Comparison of ENCODE assay signal across 7 cellular contexts in the genomic region with DNA sequence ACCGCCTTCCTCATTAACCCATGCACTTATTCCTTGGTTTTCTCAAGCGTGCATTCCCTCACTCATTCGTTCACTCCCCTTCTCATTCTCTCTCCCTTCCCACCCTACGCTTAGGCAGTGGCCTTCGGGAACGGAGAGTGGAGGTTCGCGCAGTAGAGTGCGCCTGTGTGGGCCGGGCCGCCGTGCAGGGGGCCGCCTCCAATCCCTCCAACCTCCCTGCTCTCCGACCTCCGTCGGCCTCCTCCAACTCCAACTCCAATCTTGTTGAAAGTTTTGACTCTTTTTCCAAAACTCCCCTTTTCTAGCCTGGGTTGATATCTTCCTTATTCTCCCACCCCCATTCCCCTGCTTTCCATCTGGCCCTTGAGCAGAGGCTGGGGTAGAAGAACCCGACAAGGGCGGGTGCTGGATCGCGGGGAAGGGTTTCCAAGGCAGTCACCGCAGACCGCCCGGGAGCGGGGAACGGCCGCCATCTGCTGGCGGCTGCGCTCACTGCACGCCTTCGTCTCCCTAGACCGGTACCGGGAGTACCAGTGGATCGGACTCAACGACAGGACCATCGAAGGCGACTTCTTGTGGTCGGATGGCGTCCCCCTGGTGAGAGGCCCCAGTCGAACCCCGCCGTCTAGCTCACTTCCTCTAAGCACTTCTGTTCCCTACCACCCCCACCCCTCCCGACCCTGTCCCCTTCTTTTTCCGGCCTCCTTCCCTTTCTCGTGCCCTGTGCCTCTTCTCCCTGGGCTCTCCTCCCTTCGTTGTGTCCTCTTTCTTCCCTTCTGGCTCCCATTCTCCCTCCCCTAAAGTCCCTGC. TPM values are rescaled to one million over a fixed set of nuclear protein-coding genes. Genes with fewer than 3 reads are reported as not detected.
DNase-seq lines count a peak whose midpoint lies in the region; ATAC-seq, FAIRE-seq and TF ChIP-seq lines count a peak whose summit lies in the region.

No MANE protein-coding gene starts in this region.

- WGBS in mammary epithelial cell (ENCODE audit: low coverage, missing lambda C conversion rate), result 25% methylated on average over 12 of the region's 45 CpGs

- peaks cover 73% of the 10 kb centered on the region for H3K27me3 Mint-ChIP-seq in WTC11 (ENCODE audit: low read depth)

- H3K79me2 ChIP-seq in mammary epithelial cell (ENCODE audit: insufficient read depth, low read length) (peaks cover 10% of the 10 kb centered on the region), keratinocyte (ENCODE audit: control insufficient read depth, insufficient read depth, low read length) (no peaks in the 10 kb centered on the region)

- no peaks in the 10 kb centered on the region for H3K36me3 ChIP-seq in mammary epithelial cell (ENCODE audit: insufficient read depth, low read length)
- H3K36me3 ChIP-seq in keratinocyte (ENCODE audit: control insufficient read depth in 2 of 2, extremely low read depth in 1 of 2, insufficient read depth in 2 of 2, low read length in 2 of 2), result no peaks in the 10 kb centered on the region

- peak; percentile 19 for DNase-seq in NCI-H146 treated with DMSO at 0.1 percent for 48 hours (lab: John Stamatoyannopoulos, UW; ENCODE audit: unreplicated experiment)
- peak; percentile 90 for DNase-seq in WTC11 (ENCODE audit: low spot score)
- DNase-seq in mammary epithelial cell, result peak; percentile 33
- no peak for DNase-seq in keratinocyte (ENCODE audit: low read depth, low spot score)
- DNase-seq in stimulated activated CD4-positive, alpha-beta T cell treated with anti-CD3 and anti-CD28 coated beads, Interleukin-12 subunit alpha, Interleukin-12 subunit beta, amount 100 ng/mL, for 4 hours, result peak; percentile 80

- H3K4me1 Mint-ChIP-seq in WTC11, result peaks cover 64% of the 10 kb centered on the region

- no peak overlapping the region for H3K4me3 ChIP-seq in mammary epithelial cell (replicated peaks in 1 of 3; ENCODE audit: insufficient read depth in 1 of 3, low read depth in 2 of 3, low read length in 3 of 3)
- peak overlapping the region in 1 of 3 experiments; percentile 58 for H3K4me3 ChIP-seq in keratinocyte (ENCODE audit: control insufficient read depth in 2 of 3, extremely low read depth in 1 of 3, insufficient read depth in 2 of 3, low read depth in 1 of 3, low read length in 3 of 3)

- no peaks in the 10 kb centered on the region for H3K9me3 Mint-ChIP-seq in WTC11

- no peak overlapping the region for H3K27ac Mint-ChIP-seq in WTC11

- TF ChIP-seq CTCF in GM12872 (IDR thresholded peaks at IDR 0.05; ENCODE audit: insufficient read depth, low read depth, low read length) (peak; percentile 100), WTC11 (IDR thresholded peaks at IDR 0.05) (peak; percentile 92), mammary epithelial cell (conservative IDR thresholded peaks at IDR 0.05 in 1 of 2, IDR thresholded peaks at IDR 0.05 in 1 of 2; ENCODE audit: extremely low read depth in 1 of 2, insufficient read depth in 1 of 2, low read depth in 1 of 2, low read length in 2 of 2) (peak; percentile 78 to 98), keratinocyte (optimal IDR thresholded peaks at IDR 0.05 in 1 of 3, IDR thresholded peaks at IDR 0.05 in 1 of 3, conservative IDR thresholded peaks at IDR 0.05 in 1 of 3; ENCODE audit: extremely low read depth in 1 of 3, insufficient read depth in 2 of 3, low read length in 3 of 3) (peak; percentile 92 to 99 (median 98))

- no peak overlapping the region for H3K27ac ChIP-seq in mammary epithelial cell (ENCODE audit: insufficient read depth, low read depth, low read length)
- H3K27ac ChIP-seq in keratinocyte (ENCODE audit: control insufficient read depth, insufficient read depth, low read length), result no peak overlapping the region

- peak overlapping the region; percentile 14 for H2AFZ ChIP-seq in mammary epithelial cell (ENCODE audit: low read depth, low read length)
- H2AFZ ChIP-seq in keratinocyte (ENCODE audit: control insufficient read depth, low read length), result no peak overlapping the region

- intact Hi-C loops in mammary epithelial cell (cut with micrococcal nuclease), result loop anchor here (1.0 kb wide), 2 partner anchors 30 to 73 kb away; no protein-coding TSS in a partner anchor

- H3K4me2 ChIP-seq in mammary epithelial cell (ENCODE audit: insufficient read depth, low read depth, low read length) (peak overlapping the region; percentile 52), keratinocyte (ENCODE audit: control insufficient read depth, extremely low read depth, insufficient read depth, low read depth, low read length) (peak overlapping the region; percentile 68)

- H3K36me3 Mint-ChIP-seq in WTC11, result no peaks in the 10 kb centered on the region

- FAIRE-seq in keratinocyte (lab: Jason Lieb, UNC), result no peak

- no peaks in the 10 kb centered on the region for H3K9me3 ChIP-seq in mammary epithelial cell (replicated peaks; ENCODE audit: insufficient read depth, low read length)
- H3K9me3 ChIP-seq in keratinocyte (ENCODE audit: control insufficient read depth, low read depth, low read length), result no peaks in the 10 kb centered on the region

- POLR2A ChIA-PET in WTC11 (lab: Charles Lee), result interaction anchor here (1.0 to 1.5 kb wide), 4 partner anchors 14 to 33 kb away, joined by 3 to 7 read pairs (median 4); no protein-coding TSS in a partner anchor

- H3K4me1 ChIP-seq in mammary epithelial cell (ENCODE audit: insufficient read depth, low read length) (peaks cover 36% of the 10 kb centered on the region), keratinocyte (ENCODE audit: control insufficient read depth, extremely low read depth, insufficient read depth, low read length) (peaks cover 26% of the 10 kb centered on the region)

- H4K20me1 ChIP-seq in mammary epithelial cell (ENCODE audit: insufficient read depth, low read length) (no peaks in the 10 kb centered on the region), keratinocyte (ENCODE audit: control insufficient read depth, extremely low read depth, insufficient read depth, low read length) (peaks cover 4% of the 10 kb centered on the region)

- H3K27me3 ChIP-seq in mammary epithelial cell (ENCODE audit: insufficient read depth, low read length) (no peaks in the 10 kb centered on the region), keratinocyte (ENCODE audit: control insufficient read depth, extremely low read depth, insufficient read depth, low read length) (peaks cover 35% of the 10 kb centered on the region)

- H3K9me1 ChIP-seq in keratinocyte (ENCODE audit: control insufficient read depth, extremely low read depth, insufficient read depth, low read length), result no peaks in the 10 kb centered on the region

- dilution Hi-C loops in mammary epithelial cell (cut with HindIII; ENCODE audit: low sequenced_read_pairs) (no loop called here), keratinocyte (cut with MboI; ENCODE audit: extremely low pct_ligation_motif_present, low sequenced_read_pairs) (no loop called here)

- H3K9ac ChIP-seq in mammary epithelial cell (ENCODE audit: insufficient read depth, low read length) (no peak overlapping the region), keratinocyte (ENCODE audit: control insufficient read depth, extremely low read depth, insufficient read depth, low read length) (no peak overlapping the region)

- in situ Hi-C loops in mammary epithelial cell (cut with MboI; ENCODE audit: low sequenced_read_pairs in 2 of 2), result no loop called here

- H3K4me3 Mint-ChIP-seq in WTC11, result peak overlapping the region; percentile 85

- CTCF ChIA-PET in WTC11 (lab: Charles Lee), result interaction anchor here (0.6 to 12.6 kb wide), 15 partner anchors 9 to 102 kb away, joined by 3 to 437 read pairs (median 6); a partner anchor contains a TSS
- CTCF ChIA-PET in mammary epithelial cell (lab: Charles Lee; ENCODE audit: low non-redundant PET), result interaction anchor here (1.0 kb wide), 1 partner anchor 30 kb away, joined by 5 read pairs; no protein-coding TSS in a partner anchor

- peak; percentile 43 for ATAC-seq in WTC11
- no peak for ATAC-seq in GM19463 (IDR thresholded peaks at IDR 0.05; ENCODE audit: unreplicated experiment)

- no TSS peak for BruUV-seq in mammary epithelial cell (replicated peaks; lab: Mats Ljungman, UMichigan)

RNA-seq across cellular contexts. Expression of a gene that starts 15.4 kb away (rescaled TPM):
- total RNA-seq in WTC11 (2021), result 2.5 to 3.7 TPM (median 3.6 TPM) in 3 replicates
- not detected for total RNA-seq in mammary epithelial cell
- not detected for polyA plus RNA-seq in mammary epithelial cell
- polyA minus RNA-seq in mammary epithelial cell, result not detected
- polyA plus RNA-seq in keratinocyte, result not detected in 3 replicates
- not detected for polyA plus RNA-seq in keratinocyte (2011; ENCODE audit: low read depth)
- 0.04 TPM in 1 of 2 replicates, not detected in the other for polyA plus RNA-seq in keratinocyte (2011; cell fraction: cytosol; rRNA removed)
- polyA plus RNA-seq in keratinocyte (2011; cell fraction: nucleus; rRNA removed), result not detected in 2 replicates
- not detected in 2 replicates for polyA plus RNA-seq in keratinocyte (2012; ENCODE audit: low replicate concordance)
- polyA minus RNA-seq in keratinocyte, result not detected in 3 replicates
- polyA minus RNA-seq in keratinocyte (2011; cell fraction: cytosol; rRNA and poly(A)+ RNA removed), result not detected
- polyA minus RNA-seq in keratinocyte (2011; cell fraction: nucleus; rRNA and poly(A)+ RNA removed), result not detected in 2 replicates

RNA-seq across cellular contexts. Expression of a gene that starts 19.8 kb away (rescaled TPM):
- total RNA-seq in WTC11 (2021), result 103 to 127 TPM (median 104 TPM) in 3 replicates
- total RNA-seq in mammary epithelial cell, result 10 to 100 TPM in 1 of 2 donors, under 1 TPM in 1; 0.07 to 49.0 TPM
- polyA plus RNA-seq in mammary epithelial cell, result 0.06 TPM
- polyA minus RNA-seq in mammary epithelial cell, result not detected
- polyA plus RNA-seq in keratinocyte, result 0.01 TPM in 2 of 3 replicates, not detected in the other
- 0.26 TPM for polyA plus RNA-seq in keratinocyte (2011; ENCODE audit: low read depth)
- polyA plus RNA-seq in keratinocyte (2011; cell fraction: cytosol; rRNA removed), result 0.03 TPM in 1 of 2 replicates, not detected in the other
- polyA plus RNA-seq in keratinocyte (2011; cell fraction: nucleus; rRNA removed), result 0.03 TPM in 2 replicates
- polyA plus RNA-seq in keratinocyte (2012; ENCODE audit: low replicate concordance), result 0.11 and 0.17 TPM in 2 replicates
- polyA minus RNA-seq in keratinocyte, result 0.20 TPM in 1 of 3 replicates, not detected in the others
- polyA minus RNA-seq in keratinocyte (2011; cell fraction: cytosol; rRNA and poly(A)+ RNA removed), result not detected
- not detected in 2 replicates for polyA minus RNA-seq in keratinocyte (2011; cell fraction: nucleus; rRNA and poly(A)+ RNA removed)

RNA-seq across cellular contexts. Expression of a gene that starts 38.2 kb away (rescaled TPM):
- total RNA-seq in WTC11 (2021) (1.1 to 1.3 TPM (median 1.2 TPM) in 3 replicates), mammary epithelial cell (not detected)
- polyA plus RNA-seq in mammary epithelial cell (not detected), keratinocyte (not detected in 3 replicates)
- polyA minus RNA-seq in mammary epithelial cell (not detected), keratinocyte (not detected in 3 replicates)
- not detected for polyA plus RNA-seq in keratinocyte (2011; ENCODE audit: low read depth)
- polyA plus RNA-seq in keratinocyte (2011; cell fraction: cytosol; rRNA removed), result not detected in 2 replicates
- 0.22 TPM in 1 of 2 replicates, not detected in the other for polyA plus RNA-seq in keratinocyte (2011; cell fraction: nucleus; rRNA removed)
- polyA plus RNA-seq in keratinocyte (2012; ENCODE audit: low replicate concordance), result not detected in 2 replicates
- not detected for polyA minus RNA-seq in keratinocyte (2011; cell fraction: cytosol; rRNA and poly(A)+ RNA removed)
- not detected in 2 replicates for polyA minus RNA-seq in keratinocyte (2011; cell fraction: nucleus; rRNA and poly(A)+ RNA removed)

RNA-seq across cellular contexts. Expression of a gene that starts 48.0 kb away (rescaled TPM):
- total RNA-seq in WTC11 (2021) (135 to 195 TPM (median 186 TPM) in 3 replicates), mammary epithelial cell (10 to 100 TPM in 1 of 2 donors, 1 to 10 TPM in 1; 7.0 to 29.5 TPM)
- polyA plus RNA-seq in mammary epithelial cell (6.2 TPM), keratinocyte (6.5 to 12.7 TPM (median 8.4 TPM) in 3 replicates)
- polyA minus RNA-seq in mammary epithelial cell (1.3 TPM), keratinocyte (1.8 to 4.4 TPM (median 2.8 TPM) in 3 replicates)
- 187 TPM for polyA plus RNA-seq in keratinocyte (2011; ENCODE audit: low read depth)
- 13.3 and 19.3 TPM in 2 replicates for polyA plus RNA-seq in keratinocyte (2011; cell fraction: cytosol; rRNA removed)
- polyA plus RNA-seq in keratinocyte (2011; cell fraction: nucleus; rRNA removed), result 17.4 and 17.6 TPM in 2 replicates
- polyA plus RNA-seq in keratinocyte (2012; ENCODE audit: low replicate concordance), result 13.0 and 332 TPM in 2 replicates
- polyA minus RNA-seq in keratinocyte (2011; cell fraction: cytosol; rRNA and poly(A)+ RNA removed), result 10.4 TPM
- 1.1 and 1.5 TPM in 2 replicates for polyA minus RNA-seq in keratinocyte (2011; cell fraction: nucleus; rRNA and poly(A)+ RNA removed)

RNA-seq across cellular contexts. Expression of a gene that starts 56.1 kb away (rescaled TPM):
- total RNA-seq in WTC11 (2021) (37.1 to 50.1 TPM (median 38.2 TPM) in 3 replicates), mammary epithelial cell (10 to 100 TPM; 16.3 to 49.7 TPM)
- polyA plus RNA-seq in mammary epithelial cell (38.7 TPM), keratinocyte (31.8 to 48.9 TPM (median 43.5 TPM) in 3 replicates)
- polyA minus RNA-seq in mammary epithelial cell (62.9 TPM), keratinocyte (30.0 to 49.1 TPM (median 34.6 TPM) in 3 replicates)
- polyA plus RNA-seq in keratinocyte (2011; ENCODE audit: low read depth), result 21.5 TPM
- 32.0 and 41.4 TPM in 2 replicates for polyA plus RNA-seq in keratinocyte (2011; cell fraction: cytosol; rRNA removed)
- polyA plus RNA-seq in keratinocyte (2011; cell fraction: nucleus; rRNA removed), result 43.6 and 52.9 TPM in 2 replicates
- polyA plus RNA-seq in keratinocyte (2012; ENCODE audit: low replicate concordance), result 27.0 and 53.5 TPM in 2 replicates
- polyA minus RNA-seq in keratinocyte (2011; cell fraction: cytosol; rRNA and poly(A)+ RNA removed), result 23.0 TPM
- polyA minus RNA-seq in keratinocyte (2011; cell fraction: nucleus; rRNA and poly(A)+ RNA removed), result 16.1 and 17.0 TPM in 2 replicates
